In genomic region chrX:10166248-10166716, GRCh38 we compare ENCODE assay signal across 1 cellular context.
TF ChIP-seq lines count a peak whose summit lies in the region.

No MANE protein-coding gene starts in this region.

TF ChIP-seq in K562, 482 proteins besides CTCF, POLR2A, EP300 and RAD21 (continued from another document and continues in another):
- TF ChIP-seq CREB3L1 (IDR thresholded peaks at IDR 0.05; ENCODE audit: borderline replicate concordance, low read depth) (no peak), LEF1 (IDR thresholded peaks at IDR 0.05) (peak; percentile 61; the same call in 1 of the 2 replicates), TAL1 (IDR thresholded peaks at IDR 0.05) (peak; percentile 61), SREBF2 (CRISPR knock-in tag; IDR thresholded peaks at IDR 0.05) (no peak), ZNF277 (CRISPR knock-in tag; IDR thresholded peaks at IDR 0.05; ENCODE audit: borderline replicate concordance) (no peak), DACH1 (IDR thresholded peaks at IDR 0.05; ENCODE audit: partially characterized antibody) (no peak), HINFP (tag; conservative IDR thresholded peaks at IDR 0.05; ENCODE audit: low read depth) (no peak), HMBOX1 (IDR thresholded peaks at IDR 0.05) (no peak), NFIC (IDR thresholded peaks at IDR 0.05) (no peak), ZNF398 (CRISPR knock-in tag; IDR thresholded peaks at IDR 0.05) (no peak), ARNT (IDR thresholded peaks at IDR 0.05) (no peak), SOX6 (IDR thresholded peaks at IDR 0.05) (peak; percentile 45; the same call in 1 of the 2 replicates), DNMT1 (IDR thresholded peaks at IDR 0.05) (no peak), ZNF639 (CRISPR knock-in tag; conservative IDR thresholded peaks at IDR 0.05 in 1 of 2, IDR thresholded peaks at IDR 0.05 in 1 of 2) (peak in 1 of 2 experiments; percentile 72; a peak in 2 of 4 replicates), ZNF318 (IDR thresholded peaks at IDR 0.05; ENCODE audit: borderline replicate concordance in 1 of 2, low read depth in 1 of 2) (no peak), ZSCAN32 (CRISPR knock-in tag; IDR thresholded peaks at IDR 0.05) (no peak), PTTG1 (tag; IDR thresholded peaks at IDR 0.05; ENCODE audit: low read depth) (no peak), EP400 (IDR thresholded peaks at IDR 0.05) (peak; percentile 28; the same call in 1 of the 2 replicates), MLX (CRISPR knock-in tag; conservative IDR thresholded peaks at IDR 0.05) (no peak), ZNF707 (CRISPR knock-in tag; conservative IDR thresholded peaks at IDR 0.05) (no peak), MAX (CRISPR knock-in tag; IDR thresholded peaks at IDR 0.05) (0 out of 2 replicates have a peak, but pooled peaks have one; percentile 36), BRD4 (IDR thresholded peaks at IDR 0.05) (no peak), SAFB (IDR thresholded peaks at IDR 0.05; ENCODE audit: borderline replicate concordance, low read depth, low read length) (no peak), CREB1 (IDR thresholded peaks at IDR 0.05) (no peak; the same call in 1 of the 2 replicates), CREB1 (CRISPR knock-in tag; IDR thresholded peaks at IDR 0.05) (peak; percentile 8; the same call in 1 of the 2 replicates), MNT (conservative IDR thresholded peaks at IDR 0.05) (peak; percentile 49 to 69; a peak in 3 of 4 replicates), ZNF384 (IDR thresholded peaks at IDR 0.05; ENCODE audit: low read depth, low read length) (peak; percentile 64), HES1 (IDR thresholded peaks at IDR 0.05; ENCODE audit: low read depth) (peak; percentile 56; the same call in 1 of the 2 replicates), TFE3 (CRISPR knock-in tag; IDR thresholded peaks at IDR 0.05) (no peak), BRCA1 (IDR thresholded peaks at IDR 0.05) (no peak), BRCA1 (CRISPR knock-in tag; IDR thresholded peaks at IDR 0.05) (no peak), ZNF263 (CRISPR knock-in tag; IDR thresholded peaks at IDR 0.05; ENCODE audit: borderline replicate concordance) (no peak), L3MBTL2 (IDR thresholded peaks at IDR 0.05) (peak; percentile 89; the same call in 1 of the 2 replicates), ADNP (tag; IDR thresholded peaks at IDR 0.05) (no peak), ZNF444 (CRISPR knock-in tag; IDR thresholded peaks at IDR 0.05) (no peak), ETV1 (tag; conservative IDR thresholded peaks at IDR 0.05; ENCODE audit: low read depth) (peak; percentile 85), RBM15 (IDR thresholded peaks at IDR 0.05; ENCODE audit: insufficient read depth, low read length) (no peak), ATF1 (CRISPR knock-in tag; IDR thresholded peaks at IDR 0.05) (no peak), ATF1 (tag; IDR thresholded peaks at IDR 0.05) (peak; percentile 43; the same call in 1 of the 2 replicates)
